Comparison of ENCODE assay signal across 1 cellular context in genomic region chr6:113969888-113970807, GRCh38.
A peak's percentile ranks its signal among the peaks of the same experiment; 100 is the strongest.
TF ChIP-seq lines count a peak whose summit lies in the region.

No MANE protein-coding gene starts in this region.

TF ChIP-seq in HepG2, 621 proteins besides CTCF, POLR2A, EP300 and RAD21 (continued from another document and continues in another):
- no peak for TF ChIP-seq ARID5B (CRISPR knock-in tag; IDR thresholded peaks at IDR 0.05)
- TF ChIP-seq ARID3A (IDR thresholded peaks at IDR 0.05; ENCODE audit: low read depth, low read length) = no peak
- no peak for TF ChIP-seq THAP9 (CRISPR knock-in tag; IDR thresholded peaks at IDR 0.05; ENCODE audit: borderline replicate concordance)
- no peak for TF ChIP-seq TAF15 (IDR thresholded peaks at IDR 0.05; ENCODE audit: low read depth, low read length, poor library complexity, severe bottlenecking)
- TF ChIP-seq EEA1 (CRISPR knock-in tag; IDR thresholded peaks at IDR 0.05; ENCODE audit: borderline replicate concordance) = no peak
- no peak for TF ChIP-seq DBP (CRISPR knock-in tag; IDR thresholded peaks at IDR 0.05; ENCODE audit: not compliant biosample characterization)
- no peak for TF ChIP-seq ATAD3A (CRISPR knock-in tag; IDR thresholded peaks at IDR 0.05)
- TF ChIP-seq HMG20A (CRISPR knock-in tag; IDR thresholded peaks at IDR 0.05; ENCODE audit: borderline replicate concordance) = no peak
- no peak for TF ChIP-seq RARG (CRISPR knock-in tag; IDR thresholded peaks at IDR 0.05; ENCODE audit: low read depth)
- TF ChIP-seq, protein P1, sequence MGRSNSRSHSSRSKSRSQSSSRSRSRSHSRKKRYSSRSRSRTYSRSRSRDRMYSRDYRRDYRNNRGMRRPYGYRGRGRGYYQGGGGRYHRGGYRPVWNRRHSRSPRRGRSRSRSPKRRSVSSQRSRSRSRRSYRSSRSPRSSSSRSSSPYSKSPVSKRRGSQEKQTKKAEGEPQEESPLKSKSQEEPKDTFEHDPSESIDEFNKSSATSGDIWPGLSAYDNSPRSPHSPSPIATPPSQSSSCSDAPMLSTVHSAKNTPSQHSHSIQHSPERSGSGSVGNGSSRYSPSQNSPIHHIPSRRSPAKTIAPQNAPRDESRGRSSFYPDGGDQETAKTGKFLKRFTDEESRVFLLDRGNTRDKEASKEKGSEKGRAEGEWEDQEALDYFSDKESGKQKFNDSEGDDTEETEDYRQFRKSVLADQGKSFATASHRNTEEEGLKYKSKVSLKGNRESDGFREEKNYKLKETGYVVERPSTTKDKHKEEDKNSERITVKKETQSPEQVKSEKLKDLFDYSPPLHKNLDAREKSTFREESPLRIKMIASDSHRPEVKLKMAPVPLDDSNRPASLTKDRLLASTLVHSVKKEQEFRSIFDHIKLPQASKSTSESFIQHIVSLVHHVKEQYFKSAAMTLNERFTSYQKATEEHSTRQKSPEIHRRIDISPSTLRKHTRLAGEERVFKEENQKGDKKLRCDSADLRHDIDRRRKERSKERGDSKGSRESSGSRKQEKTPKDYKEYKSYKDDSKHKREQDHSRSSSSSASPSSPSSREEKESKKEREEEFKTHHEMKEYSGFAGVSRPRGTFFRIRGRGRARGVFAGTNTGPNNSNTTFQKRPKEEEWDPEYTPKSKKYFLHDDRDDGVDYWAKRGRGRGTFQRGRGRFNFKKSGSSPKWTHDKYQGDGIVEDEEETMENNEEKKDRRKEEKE (IDR thresholded peaks at IDR 0.05) = no peak
- TF ChIP-seq ZSCAN12 (CRISPR knock-in tag; IDR thresholded peaks at IDR 0.05) = no peak
- no peak for TF ChIP-seq HOXA9 (CRISPR knock-in tag; IDR thresholded peaks at IDR 0.05; ENCODE audit: borderline replicate concordance)
- peak; percentile 5 for TF ChIP-seq SAP130 (CRISPR knock-in tag; IDR thresholded peaks at IDR 0.05; ENCODE audit: low read depth)
- no peak for TF ChIP-seq TBL1XR1 (IDR thresholded peaks at IDR 0.05; ENCODE audit: borderline replicate concordance, low read length, partially characterized antibody)
- TF ChIP-seq, protein P2, sequence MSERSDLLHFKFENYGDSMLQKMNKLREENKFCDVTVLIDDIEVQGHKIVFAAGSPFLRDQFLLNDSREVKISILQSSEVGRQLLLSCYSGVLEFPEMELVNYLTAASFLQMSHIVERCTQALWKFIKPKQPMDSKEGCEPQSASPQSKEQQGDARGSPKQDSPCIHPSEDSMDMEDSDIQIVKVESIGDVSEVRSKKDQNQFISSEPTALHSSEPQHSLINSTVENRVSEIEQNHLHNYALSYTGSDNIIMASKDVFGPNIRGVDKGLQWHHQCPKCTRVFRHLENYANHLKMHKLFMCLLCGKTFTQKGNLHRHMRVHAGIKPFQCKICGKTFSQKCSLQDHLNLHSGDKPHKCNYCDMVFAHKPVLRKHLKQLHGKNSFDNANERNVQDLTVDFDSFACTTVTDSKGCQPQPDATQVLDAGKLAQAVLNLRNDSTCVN (CRISPR knock-in tag; IDR thresholded peaks at IDR 0.05; ENCODE audit: borderline replicate concordance) = no peak
- no peak for TF ChIP-seq AGO2 (optimal IDR thresholded peaks at IDR 0.05; ENCODE audit: low read depth, low read length)
- TF ChIP-seq ZFP36L2 (CRISPR knock-in tag; IDR thresholded peaks at IDR 0.05) = no peak
- TF ChIP-seq, protein P3, sequence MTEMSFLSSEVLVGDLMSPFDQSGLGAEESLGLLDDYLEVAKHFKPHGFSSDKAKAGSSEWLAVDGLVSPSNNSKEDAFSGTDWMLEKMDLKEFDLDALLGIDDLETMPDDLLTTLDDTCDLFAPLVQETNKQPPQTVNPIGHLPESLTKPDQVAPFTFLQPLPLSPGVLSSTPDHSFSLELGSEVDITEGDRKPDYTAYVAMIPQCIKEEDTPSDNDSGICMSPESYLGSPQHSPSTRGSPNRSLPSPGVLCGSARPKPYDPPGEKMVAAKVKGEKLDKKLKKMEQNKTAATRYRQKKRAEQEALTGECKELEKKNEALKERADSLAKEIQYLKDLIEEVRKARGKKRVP (CRISPR knock-in tag; IDR thresholded peaks at IDR 0.05) = 0 out of 4 replicates have a peak, but pooled peaks of 1 of the 2 experiments have one; percentile 16
- no peak for TF ChIP-seq CENPT (CRISPR knock-in tag; IDR thresholded peaks at IDR 0.05; ENCODE audit: low read depth)
- no peak for TF ChIP-seq CBFB (CRISPR knock-in tag; IDR thresholded peaks at IDR 0.05)
- no peak for TF ChIP-seq ZIK1 (CRISPR knock-in tag; IDR thresholded peaks at IDR 0.05; ENCODE audit: borderline replicate concordance, low read depth)
- no peak for TF ChIP-seq HNF4A (CRISPR knock-in tag; IDR thresholded peaks at IDR 0.05)
- no peak for TF ChIP-seq SOX6 (IDR thresholded peaks at IDR 0.05)
- peak; percentile 11 for TF ChIP-seq SOX6 (CRISPR knock-in tag; IDR thresholded peaks at IDR 0.05)
- TF ChIP-seq ADNP (CRISPR knock-in tag; IDR thresholded peaks at IDR 0.05) = no peak
- no peak for TF ChIP-seq SMAD9 (CRISPR knock-in tag; IDR thresholded peaks at IDR 0.05)
- no peak for TF ChIP-seq JUNB (CRISPR knock-in tag; IDR thresholded peaks at IDR 0.05; ENCODE audit: borderline replicate concordance)
- TF ChIP-seq HOXA3 (CRISPR knock-in tag; IDR thresholded peaks at IDR 0.05) = no peak
- TF ChIP-seq SRY (CRISPR knock-in tag; IDR thresholded peaks at IDR 0.05) = no peak; the same call in 1 of the 2 replicates
- TF ChIP-seq ATF7 (IDR thresholded peaks at IDR 0.05) = no peak
- TF ChIP-seq ATF7 (CRISPR knock-in tag; IDR thresholded peaks at IDR 0.05) = no peak
- no peak for TF ChIP-seq ZFP90 (CRISPR knock-in tag; IDR thresholded peaks at IDR 0.05; ENCODE audit: borderline replicate concordance)
- no peak for TF ChIP-seq ZFP41 (CRISPR knock-in tag; IDR thresholded peaks at IDR 0.05; ENCODE audit: borderline replicate concordance)
- 0 out of 2 replicates have a peak, but pooled peaks have one; percentile 68 for TF ChIP-seq ZNF256 (CRISPR knock-in tag; conservative IDR thresholded peaks at IDR 0.05)
- no peak for TF ChIP-seq DZIP1 (CRISPR knock-in tag; IDR thresholded peaks at IDR 0.05)
- TF ChIP-seq GABPB1 (CRISPR knock-in tag; IDR thresholded peaks at IDR 0.05) = 0 out of 2 replicates have a peak, but pooled peaks have one; percentile 9
- TF ChIP-seq ZNF552 (CRISPR knock-in tag; IDR thresholded peaks at IDR 0.05; ENCODE audit: borderline replicate concordance) = no peak
- no peak for TF ChIP-seq ZNF678 (CRISPR knock-in tag; IDR thresholded peaks at IDR 0.05)
- no peak for TF ChIP-seq HMG20B (CRISPR knock-in tag; conservative IDR thresholded peaks at IDR 0.05)
- no peak for TF ChIP-seq SMAD3 (CRISPR knock-in tag; IDR thresholded peaks at IDR 0.05)
- TF ChIP-seq, protein P4, sequence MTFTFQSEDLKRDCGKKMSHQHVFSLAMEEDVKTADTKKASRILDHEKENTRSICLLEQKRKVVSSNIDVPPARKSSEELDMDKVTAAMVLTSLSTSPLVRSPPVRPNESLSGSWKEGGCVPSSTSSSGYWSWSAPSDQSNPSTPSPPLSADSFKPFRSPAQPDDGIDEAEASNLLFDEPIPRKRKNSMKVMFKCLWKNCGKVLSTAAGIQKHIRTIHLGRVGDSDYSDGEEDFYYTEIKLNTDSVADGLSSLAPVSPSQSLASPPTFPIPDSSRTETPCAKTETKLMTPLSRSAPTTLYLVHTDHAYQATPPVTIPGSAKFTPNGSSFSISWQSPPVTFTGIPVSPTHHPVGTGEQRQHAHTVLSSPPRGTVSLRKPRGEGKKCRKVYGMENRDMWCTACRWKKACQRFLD (CRISPR knock-in tag; IDR thresholded peaks at IDR 0.05; ENCODE audit: borderline replicate concordance) = no peak
- peak; percentile 61; the same call in 1 of the 2 replicates for TF ChIP-seq HBP1 (CRISPR knock-in tag; IDR thresholded peaks at IDR 0.05; ENCODE audit: low read depth)
- TF ChIP-seq ZNF335 (CRISPR knock-in tag; IDR thresholded peaks at IDR 0.05) = no peak
- TF ChIP-seq ZSCAN31 (CRISPR knock-in tag; IDR thresholded peaks at IDR 0.05; ENCODE audit: low read depth) = 0 out of 2 replicates have a peak, but pooled peaks have one; percentile 7
- no peak for TF ChIP-seq PHB2 (IDR thresholded peaks at IDR 0.05; ENCODE audit: partially characterized antibody)
- TF ChIP-seq CBX5 (CRISPR knock-in tag; IDR thresholded peaks at IDR 0.05; ENCODE audit: borderline replicate concordance) = no peak
